1 cellular context compared by ENCODE assay signal in the genomic region with DNA sequence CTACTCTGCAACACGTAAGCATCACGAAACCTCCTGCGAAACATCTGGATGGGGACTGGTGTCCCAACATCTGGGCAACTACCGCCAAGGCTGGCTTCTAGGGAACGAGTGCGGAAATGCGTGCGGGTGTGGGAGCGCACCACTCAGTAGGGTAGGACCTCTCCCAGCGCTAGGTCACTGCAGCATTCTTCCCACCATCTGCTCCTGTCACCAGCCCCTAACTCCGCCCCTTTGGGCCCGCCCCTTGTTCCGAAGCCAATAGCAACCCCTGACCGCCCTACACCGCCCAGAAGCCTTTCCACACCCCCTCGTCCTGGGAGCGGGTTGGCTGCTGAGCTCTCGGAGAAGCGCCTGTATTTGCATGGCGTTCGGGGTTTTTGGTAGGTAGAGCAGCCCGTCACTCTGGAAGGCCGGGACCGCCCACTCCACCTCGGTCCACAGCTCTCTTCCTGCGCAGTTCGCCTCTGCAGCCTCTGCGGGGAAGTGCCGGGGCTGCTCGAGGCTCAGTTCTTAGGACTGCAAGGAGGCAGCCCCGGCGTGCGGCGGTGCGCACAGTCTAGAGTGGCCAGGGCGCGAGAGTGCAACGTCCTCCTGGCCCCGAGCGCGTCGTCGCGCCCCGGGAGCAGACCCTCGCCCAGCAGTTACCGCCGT.
TF ChIP-seq lines count a peak whose summit lies in the region.

TSS of gene HS3ST3B1 (plus strand) at position 454 of the 651 bp plus-strand sequence. CDS start 438 bp downstream, outside the sequence.

TF ChIP-seq in HEK293, 187 proteins besides CTCF, POLR2A, EP300 and RAD21 (continued from another document):
- peak; percentile 82; the same call in 1 of the 2 replicates for TF ChIP-seq KLF9 (tag by site-specific recombination; IDR thresholded peaks at IDR 0.05; ENCODE audit: low read depth)
- TF ChIP-seq, protein P1, sequence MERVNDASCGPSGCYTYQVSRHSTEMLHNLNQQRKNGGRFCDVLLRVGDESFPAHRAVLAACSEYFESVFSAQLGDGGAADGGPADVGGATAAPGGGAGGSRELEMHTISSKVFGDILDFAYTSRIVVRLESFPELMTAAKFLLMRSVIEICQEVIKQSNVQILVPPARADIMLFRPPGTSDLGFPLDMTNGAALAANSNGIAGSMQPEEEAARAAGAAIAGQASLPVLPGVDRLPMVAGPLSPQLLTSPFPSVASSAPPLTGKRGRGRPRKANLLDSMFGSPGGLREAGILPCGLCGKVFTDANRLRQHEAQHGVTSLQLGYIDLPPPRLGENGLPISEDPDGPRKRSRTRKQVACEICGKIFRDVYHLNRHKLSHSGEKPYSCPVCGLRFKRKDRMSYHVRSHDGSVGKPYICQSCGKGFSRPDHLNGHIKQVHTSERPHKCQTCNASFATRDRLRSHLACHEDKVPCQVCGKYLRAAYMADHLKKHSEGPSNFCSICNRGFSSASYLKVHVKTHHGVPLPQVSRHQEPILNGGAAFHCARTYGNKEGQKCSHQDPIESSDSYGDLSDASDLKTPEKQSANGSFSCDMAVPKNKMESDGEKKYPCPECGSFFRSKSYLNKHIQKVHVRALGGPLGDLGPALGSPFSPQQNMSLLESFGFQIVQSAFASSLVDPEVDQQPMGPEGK (tag by site-specific recombination; IDR thresholded peaks at IDR 0.05): peak; percentile 77
- TF ChIP-seq GLIS1 (tag by site-specific recombination; IDR thresholded peaks at IDR 0.05): peak; percentile 65
- TF ChIP-seq, protein P2, sequence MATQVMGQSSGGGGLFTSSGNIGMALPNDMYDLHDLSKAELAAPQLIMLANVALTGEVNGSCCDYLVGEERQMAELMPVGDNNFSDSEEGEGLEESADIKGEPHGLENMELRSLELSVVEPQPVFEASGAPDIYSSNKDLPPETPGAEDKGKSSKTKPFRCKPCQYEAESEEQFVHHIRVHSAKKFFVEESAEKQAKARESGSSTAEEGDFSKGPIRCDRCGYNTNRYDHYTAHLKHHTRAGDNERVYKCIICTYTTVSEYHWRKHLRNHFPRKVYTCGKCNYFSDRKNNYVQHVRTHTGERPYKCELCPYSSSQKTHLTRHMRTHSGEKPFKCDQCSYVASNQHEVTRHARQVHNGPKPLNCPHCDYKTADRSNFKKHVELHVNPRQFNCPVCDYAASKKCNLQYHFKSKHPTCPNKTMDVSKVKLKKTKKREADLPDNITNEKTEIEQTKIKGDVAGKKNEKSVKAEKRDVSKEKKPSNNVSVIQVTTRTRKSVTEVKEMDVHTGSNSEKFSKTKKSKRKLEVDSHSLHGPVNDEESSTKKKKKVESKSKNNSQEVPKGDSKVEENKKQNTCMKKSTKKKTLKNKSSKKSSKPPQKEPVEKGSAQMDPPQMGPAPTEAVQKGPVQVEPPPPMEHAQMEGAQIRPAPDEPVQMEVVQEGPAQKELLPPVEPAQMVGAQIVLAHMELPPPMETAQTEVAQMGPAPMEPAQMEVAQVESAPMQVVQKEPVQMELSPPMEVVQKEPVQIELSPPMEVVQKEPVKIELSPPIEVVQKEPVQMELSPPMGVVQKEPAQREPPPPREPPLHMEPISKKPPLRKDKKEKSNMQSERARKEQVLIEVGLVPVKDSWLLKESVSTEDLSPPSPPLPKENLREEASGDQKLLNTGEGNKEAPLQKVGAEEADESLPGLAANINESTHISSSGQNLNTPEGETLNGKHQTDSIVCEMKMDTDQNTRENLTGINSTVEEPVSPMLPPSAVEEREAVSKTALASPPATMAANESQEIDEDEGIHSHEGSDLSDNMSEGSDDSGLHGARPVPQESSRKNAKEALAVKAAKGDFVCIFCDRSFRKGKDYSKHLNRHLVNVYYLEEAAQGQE (tag by site-specific recombination; IDR thresholded peaks at IDR 0.05): no peak
- TF ChIP-seq ZFHX2 (tag by site-specific recombination; conservative IDR thresholded peaks at IDR 0.05): 0 out of 2 replicates have a peak, but pooled peaks have one; percentile 27
- peak; percentile 85; the same call in 1 of the 2 replicates for TF ChIP-seq ZFP37 (tag by site-specific recombination; IDR thresholded peaks at IDR 0.05)
- no peak for TF ChIP-seq ZSCAN23 (tag by site-specific recombination; IDR thresholded peaks at IDR 0.05)
- TF ChIP-seq ZFP3 (tag by site-specific recombination; IDR thresholded peaks at IDR 0.05; ENCODE audit: low read depth): no peak
- no peak for TF ChIP-seq OVOL3 (tag by site-specific recombination; IDR thresholded peaks at IDR 0.05)
- TF ChIP-seq ZEB2 (tag by site-specific recombination; IDR thresholded peaks at IDR 0.05): 0 out of 2 replicates have a peak, but pooled peaks have one; percentile 61
- peak; percentile 92 for TF ChIP-seq ZNF366 (tag by site-specific recombination; conservative IDR thresholded peaks at IDR 0.05)
- TF ChIP-seq ZBTB48 (tag by site-specific recombination; IDR thresholded peaks at IDR 0.05): peak; percentile 74; the same call in 1 of the 2 replicates
- TF ChIP-seq ZNF776 (tag by site-specific recombination; IDR thresholded peaks at IDR 0.05; ENCODE audit: borderline replicate concordance): no peak
- TF ChIP-seq ZNF654 (tag by site-specific recombination; IDR thresholded peaks at IDR 0.05; ENCODE audit: low read depth): no peak
- TF ChIP-seq ZBTB26 (tag by site-specific recombination; optimal IDR thresholded peaks at IDR 0.05): peak; percentile 50
- TF ChIP-seq, protein P3, sequence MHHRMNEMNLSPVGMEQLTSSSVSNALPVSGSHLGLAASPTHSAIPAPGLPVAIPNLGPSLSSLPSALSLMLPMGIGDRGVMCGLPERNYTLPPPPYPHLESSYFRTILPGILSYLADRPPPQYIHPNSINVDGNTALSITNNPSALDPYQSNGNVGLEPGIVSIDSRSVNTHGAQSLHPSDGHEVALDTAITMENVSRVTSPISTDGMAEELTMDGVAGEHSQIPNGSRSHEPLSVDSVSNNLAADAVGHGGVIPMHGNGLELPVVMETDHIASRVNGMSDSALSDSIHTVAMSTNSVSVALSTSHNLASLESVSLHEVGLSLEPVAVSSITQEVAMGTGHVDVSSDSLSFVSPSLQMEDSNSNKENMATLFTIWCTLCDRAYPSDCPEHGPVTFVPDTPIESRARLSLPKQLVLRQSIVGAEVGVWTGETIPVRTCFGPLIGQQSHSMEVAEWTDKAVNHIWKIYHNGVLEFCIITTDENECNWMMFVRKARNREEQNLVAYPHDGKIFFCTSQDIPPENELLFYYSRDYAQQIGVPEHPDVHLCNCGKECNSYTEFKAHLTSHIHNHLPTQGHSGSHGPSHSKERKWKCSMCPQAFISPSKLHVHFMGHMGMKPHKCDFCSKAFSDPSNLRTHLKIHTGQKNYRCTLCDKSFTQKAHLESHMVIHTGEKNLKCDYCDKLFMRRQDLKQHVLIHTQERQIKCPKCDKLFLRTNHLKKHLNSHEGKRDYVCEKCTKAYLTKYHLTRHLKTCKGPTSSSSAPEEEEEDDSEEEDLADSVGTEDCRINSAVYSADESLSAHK (tag by site-specific recombination; IDR thresholded peaks at IDR 0.05): peak; percentile 64; the same call in 1 of the 2 replicates
- TF ChIP-seq ZNF391 (tag by site-specific recombination; IDR thresholded peaks at IDR 0.05; ENCODE audit: borderline replicate concordance, low read depth): no peak
